In genomic region chr10:80468806-80469421, GRCh38 we compare ENCODE assay signal across 11 cellular contexts. TPM values are rescaled to one million over a fixed set of nuclear protein-coding genes. Genes with fewer than 3 reads are reported as not detected.
DNase-seq lines count a peak whose midpoint lies in the region; ATAC-seq, FAIRE-seq and TF ChIP-seq lines count a peak whose summit lies in the region.
"Had no signal": no experiment of that assay in that cellular context is flagged by ENCODE, and none has a peak within 500 bp of the region (broad histone marks: within the 10 kb centered on the region; RNA-seq: fewer than 3 reads in every experiment).

No MANE protein-coding gene starts in this region.

- peak overlapping the region; percentile 38 to 69; a peak in 5 of 6 replicates for H3K27ac ChIP-seq in A549

- ATAC-seq in A549 = no peak
- ATAC-seq in natural killer cell = peak; percentile 32 to 66 (median 52)
- no peak for ATAC-seq in HG02973 (IDR thresholded peaks at IDR 0.05; ENCODE audit: unreplicated experiment)
- ATAC-seq in esophagus mucosa = no peak
- ATAC-seq in GM21528 (IDR thresholded peaks at IDR 0.05; ENCODE audit: low FRiP score, unreplicated experiment) = no peak

- peak overlapping the region; percentile 89 for H3K4me3 Mint-ChIP-seq in natural killer cell

- intact Hi-C loops in natural killer cell (cut with micrococcal nuclease) = no loop called here

- TF ChIP-seq POLR2A in A549 (IDR thresholded peaks at IDR 0.05; ENCODE audit: low read length) = no peak

- no peaks in the 10 kb centered on the region for H3K36me3 Mint-ChIP-seq in natural killer cell

- H3K4me1 Mint-ChIP-seq in natural killer cell = peaks cover 97 to 99% of the 10 kb centered on the region in 2 donors

- 81% methylated on average over 7 of the region's 7 CpGs for WGBS in A549 (ENCODE audit: missing lambda C conversion rate)

- no peak for TF ChIP-seq RAD21 in A549 (conservative IDR thresholded peaks at IDR 0.05 in 1 of 2, IDR thresholded peaks at IDR 0.05 in 1 of 2)

- peak overlapping the region; percentile 91 to 92 for H3K27ac Mint-ChIP-seq in natural killer cell

- DNase-seq in A549 (ENCODE audit: low read depth in 1 of 2, low spot score in 1 of 2) (no peak), HT-29 (ENCODE audit: low spot score) (peak; percentile 47), T47D (ENCODE audit: low read depth in 1 of 2, low spot score in 1 of 2) (peak; percentile 53 to 71), natural killer cell (no peak), DMS79 (lab: John Stamatoyannopoulos, UW) (no peak)

- H3K4me2 ChIP-seq in A549 = peak overlapping the region; percentile 33; the same call in 2 of the 3 replicates

- peaks cover 99% of the 10 kb centered on the region for H3K4me1 ChIP-seq in A549

- no peak for TF ChIP-seq CTCF in A549 (IDR thresholded peaks at IDR 0.05)
- no peak for TF ChIP-seq CTCF in natural killer cell (IDR thresholded peaks at IDR 0.05)

- no peak overlapping the region for H3K4me3 ChIP-seq in A549
- H3K4me3 ChIP-seq: SJSA1 had no signal

- H3K9me3 Mint-ChIP-seq in natural killer cell = no peaks in the 10 kb centered on the region

- POLR2A ChIA-PET in A549 (lab: Yijun Ruan, JAX) = interaction anchor here (0.6 kb wide), 1 partner anchor 70 kb away, joined by 3 read pairs; no protein-coding TSS in a partner anchor

- in situ Hi-C loops in T47D (cut with HindIII; ENCODE audit: low pct_unique_long_range_greater_than_20kb, low sequenced_read_pairs) = no loop called here

- TF ChIP-seq EP300 in A549 (IDR thresholded peaks at IDR 0.05) = no peak

- no peaks in the 10 kb centered on the region for H3K27me3 Mint-ChIP-seq in natural killer cell (ENCODE audit: low read depth in 2 of 2)

- H3K9me3 ChIP-seq in A549 = no peaks in the 10 kb centered on the region
- H3K9me3 ChIP-seq: SJSA1 had no signal

- FAIRE-seq in A549 (lab: Jason Lieb, UNC) = no peak
- FAIRE-seq: frontal cortex, G401.6 had no signal

- CTCF ChIA-PET in A549 (lab: Yijun Ruan, JAX) = interaction anchor here (0.6 to 38.6 kb wide), 4 partner anchors 17 to 1102 kb away, joined by 3 to 928 read pairs (median 14); no protein-coding TSS in a partner anchor

TF ChIP-seq in A549, 52 proteins besides CTCF, POLR2A, EP300 and RAD21:
- TF ChIP-seq PBX3 (IDR thresholded peaks at IDR 0.05) = no peak
- no peak for TF ChIP-seq KDM5A (IDR thresholded peaks at IDR 0.05)
- TF ChIP-seq GATA3 (IDR thresholded peaks at IDR 0.05; ENCODE audit: borderline replicate concordance) = no peak
- TF ChIP-seq ESRRA (IDR thresholded peaks at IDR 0.05; ENCODE audit: borderline replicate concordance, low read length) = no peak
- no peak for TF ChIP-seq JUNB (IDR thresholded peaks at IDR 0.05)
- TF ChIP-seq TP53 (CRISPR knock-in tag; IDR thresholded peaks at IDR 0.05) = no peak
- TF ChIP-seq SMC3 (IDR thresholded peaks at IDR 0.05) = no peak
- no peak for TF ChIP-seq CHD4 (IDR thresholded peaks at IDR 0.05; ENCODE audit: borderline replicate concordance)
- no peak for TF ChIP-seq NR3C1 (IDR thresholded peaks at IDR 0.05)

RNA-seq across cellular contexts. Expression of gene TSPAN14, which starts 14.8 kb away (rescaled TPM):
- polyA plus RNA-seq in A549 (2011; rRNA removed) (87.0 and 97.1 TPM in 2 replicates), A549 (2017; fragmentation: RNase III; extraction: RNeasy Plus Mini Kit Qiagen cat#74134 plus additional on column Dnase treatment) (101 to 124 TPM (median 121 TPM) in 3 replicates)
- polyA plus RNA-seq in A549 (2012; cell fraction: cytosol; rRNA removed) = 119 and 152 TPM in 2 replicates
- polyA plus RNA-seq in A549 (2012; cell fraction: nucleus; rRNA removed) = 147 and 164 TPM in 2 replicates
- 68.4 and 91.9 TPM in 2 replicates for polyA minus RNA-seq in A549 (2011; rRNA and poly(A)+ RNA removed)
- 58.3 and 65.1 TPM in 2 replicates for total RNA-seq in HT-29 (2014; rRNA removed; shearing (Covaris generic))
- total RNA-seq in natural killer cell (100 to 1,000 TPM; 126 to 180 (median 173) TPM), esophagus mucosa (94.6 TPM)

Comparison
In these comparisons a context has a peak if more than half of its experiments do, and no peak if none do; other contexts are left out.
1. ATAC-seq: peak in natural killer cell (3 of 3); none in A549 (0 of 2), HG02973 (single experiment), esophagus mucosa (single experiment) and GM21528 (single experiment).
2. DNase-seq: peak in HT-29 (single experiment) and T47D (2 of 2); none in A549 (0 of 2), natural killer cell (single experiment) and DMS79 (single experiment).